Comparison of ENCODE assay signal across 2 cellular contexts in the genomic region with DNA sequence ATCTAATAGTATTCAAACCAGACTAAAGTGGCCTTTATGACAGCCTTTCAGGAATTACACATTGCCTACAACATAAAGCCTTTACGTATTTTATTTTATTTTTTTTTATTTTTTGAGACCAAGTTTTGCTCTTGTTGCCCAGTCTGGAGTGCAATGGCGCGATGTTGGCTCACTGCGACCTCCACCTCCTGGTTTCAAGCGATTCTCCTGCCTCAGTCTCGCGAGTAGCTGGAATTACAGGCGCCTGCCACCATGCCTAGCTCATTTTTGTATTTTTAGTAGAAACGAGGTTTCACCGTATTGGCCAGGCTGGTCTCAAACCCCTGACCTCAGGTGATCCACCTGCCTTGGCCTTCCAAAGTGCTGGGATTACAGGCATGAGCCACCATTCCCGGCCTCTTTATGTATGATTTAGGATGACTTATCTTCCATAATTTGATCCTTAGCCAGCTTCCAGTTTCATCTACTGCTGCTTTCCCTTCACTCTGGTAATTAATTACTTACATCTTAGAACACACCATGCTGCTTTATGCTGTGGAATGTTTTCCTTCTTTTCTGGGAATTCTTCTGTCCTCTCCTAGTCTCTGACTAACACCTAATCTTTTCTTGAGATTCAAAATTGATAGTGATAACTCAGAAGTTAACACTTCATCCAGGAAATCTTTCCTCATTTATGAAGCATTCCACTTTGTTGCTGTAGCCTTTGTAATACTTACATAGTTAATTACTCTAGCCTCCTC.
TF ChIP-seq lines count a peak whose summit lies in the region.

No MANE protein-coding gene starts in this region.

TF ChIP-seq in IMR-90, 13 proteins besides CTCF, POLR2A, EP300 and RAD21:
- TF ChIP-seq RCOR1 (IDR thresholded peaks at IDR 0.05; ENCODE audit: insufficient replicate concordance, low read length) (no peak), NFE2L2 (IDR thresholded peaks at IDR 0.05; ENCODE audit: low read depth, low read length) (no peak), SMC3 (IDR thresholded peaks at IDR 0.05; ENCODE audit: low read depth, low read length) (no peak), CHD1 (IDR thresholded peaks at IDR 0.05; ENCODE audit: low read depth, low read length) (no peak)

TF ChIP-seq in neural cell, 6 proteins besides CTCF, POLR2A, EP300 and RAD21:
- TF ChIP-seq, protein P1, sequence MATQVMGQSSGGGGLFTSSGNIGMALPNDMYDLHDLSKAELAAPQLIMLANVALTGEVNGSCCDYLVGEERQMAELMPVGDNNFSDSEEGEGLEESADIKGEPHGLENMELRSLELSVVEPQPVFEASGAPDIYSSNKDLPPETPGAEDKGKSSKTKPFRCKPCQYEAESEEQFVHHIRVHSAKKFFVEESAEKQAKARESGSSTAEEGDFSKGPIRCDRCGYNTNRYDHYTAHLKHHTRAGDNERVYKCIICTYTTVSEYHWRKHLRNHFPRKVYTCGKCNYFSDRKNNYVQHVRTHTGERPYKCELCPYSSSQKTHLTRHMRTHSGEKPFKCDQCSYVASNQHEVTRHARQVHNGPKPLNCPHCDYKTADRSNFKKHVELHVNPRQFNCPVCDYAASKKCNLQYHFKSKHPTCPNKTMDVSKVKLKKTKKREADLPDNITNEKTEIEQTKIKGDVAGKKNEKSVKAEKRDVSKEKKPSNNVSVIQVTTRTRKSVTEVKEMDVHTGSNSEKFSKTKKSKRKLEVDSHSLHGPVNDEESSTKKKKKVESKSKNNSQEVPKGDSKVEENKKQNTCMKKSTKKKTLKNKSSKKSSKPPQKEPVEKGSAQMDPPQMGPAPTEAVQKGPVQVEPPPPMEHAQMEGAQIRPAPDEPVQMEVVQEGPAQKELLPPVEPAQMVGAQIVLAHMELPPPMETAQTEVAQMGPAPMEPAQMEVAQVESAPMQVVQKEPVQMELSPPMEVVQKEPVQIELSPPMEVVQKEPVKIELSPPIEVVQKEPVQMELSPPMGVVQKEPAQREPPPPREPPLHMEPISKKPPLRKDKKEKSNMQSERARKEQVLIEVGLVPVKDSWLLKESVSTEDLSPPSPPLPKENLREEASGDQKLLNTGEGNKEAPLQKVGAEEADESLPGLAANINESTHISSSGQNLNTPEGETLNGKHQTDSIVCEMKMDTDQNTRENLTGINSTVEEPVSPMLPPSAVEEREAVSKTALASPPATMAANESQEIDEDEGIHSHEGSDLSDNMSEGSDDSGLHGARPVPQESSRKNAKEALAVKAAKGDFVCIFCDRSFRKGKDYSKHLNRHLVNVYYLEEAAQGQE (IDR thresholded peaks at IDR 0.05; ENCODE audit: borderline replicate concordance): no peak
- TF ChIP-seq POLR2AphosphoS5 (IDR thresholded peaks at IDR 0.05): no peak
- TF ChIP-seq TAF1 (IDR thresholded peaks at IDR 0.05; ENCODE audit: low read depth): no peak
- TF ChIP-seq MXI1 (conservative IDR thresholded peaks at IDR 0.05; ENCODE audit: poor library complexity, severe bottlenecking): no peak
- no peak for TF ChIP-seq EZH2 (IDR thresholded peaks at IDR 0.05; ENCODE audit: borderline replicate concordance, insufficient read depth, low read length, poor library complexity, severe bottlenecking)
- TF ChIP-seq SMC3 (conservative IDR thresholded peaks at IDR 0.05; ENCODE audit: poor library complexity): no peak
